22 cellular contexts compared by ENCODE assay signal in genomic region chr4:114012749-114013148, GRCh38. TPM values are rescaled to one million over a fixed set of nuclear protein-coding genes. Genes with fewer than 3 reads are reported as not detected.
DNase-seq lines count a peak whose midpoint lies in the region; ATAC-seq and TF ChIP-seq lines count a peak whose summit lies in the region.
"Had no signal": no experiment of that assay in that cellular context is flagged by ENCODE, and none has a peak within 500 bp of the region (broad histone marks: within the 10 kb centered on the region; RNA-seq: fewer than 3 reads in every experiment).

No MANE protein-coding gene starts in this region.

- H3K9me3 Mint-ChIP-seq in GM23338 (peaks cover 5% of the 10 kb centered on the region; the same call in 1 of the 3 replicates), neural progenitor cell (peaks cover 3% of the 10 kb centered on the region), osteocyte (ENCODE audit: unreplicated experiment) (peaks cover 11% of the 10 kb centered on the region)
- H3K9me3 Mint-ChIP-seq in T-helper 2 cell treated with Interferon-gamma antibody and Interleukin-4, amounts not matched to agents 5 μg/mL and 100 μg/mL, for 36 hours: peaks cover 6% of the 10 kb centered on the region
- H3K9me3 Mint-ChIP-seq: CD4-positive, alpha-beta T cell had no signal

- no peaks in the 10 kb centered on the region for H3K27me3 Mint-ChIP-seq in GM23338 (ENCODE audit: insufficient read depth, low read depth, poor library complexity)
- H3K27me3 Mint-ChIP-seq in neural progenitor cell (ENCODE audit: insufficient read depth, low read depth): no peaks in the 10 kb centered on the region
- no peaks in the 10 kb centered on the region for H3K27me3 Mint-ChIP-seq in T-helper 2 cell treated with Interferon-gamma antibody and Interleukin-4, amounts not matched to agents 5 μg/mL and 100 μg/mL, for 36 hours (ENCODE audit: low read depth)
- H3K27me3 Mint-ChIP-seq in osteocyte (ENCODE audit: unreplicated experiment): no peaks in the 10 kb centered on the region
- H3K27me3 Mint-ChIP-seq: CD4-positive, alpha-beta T cell; T-helper 17 cell had no signal

- H3K4me1 ChIP-seq in GM23338 (ENCODE audit: insufficient read depth) (no peaks in the 10 kb centered on the region), neural progenitor cell (no peaks in the 10 kb centered on the region)
- H3K4me1 ChIP-seq: HAP-1 had no signal

- H3K27ac Mint-ChIP-seq in GM23338 (no peak overlapping the region), neural progenitor cell (no peak overlapping the region), osteocyte (ENCODE audit: unreplicated experiment) (no peak overlapping the region)
- H3K27ac Mint-ChIP-seq in T-helper 2 cell treated with Interferon-gamma antibody and Interleukin-4, amounts not matched to agents 5 μg/mL and 100 μg/mL, for 36 hours: no peak overlapping the region
- H3K27ac Mint-ChIP-seq: CD4-positive, alpha-beta T cell; T-helper 17 cell had no signal

- H3K4me3 ChIP-seq in GM23338 (no peak overlapping the region), epithelial cell of esophagus (ENCODE audit: low read length) (no peak overlapping the region), neural progenitor cell (no peak overlapping the region)
- H3K4me3 ChIP-seq: HAP-1, SK-N-MC had no signal

- H4K20me1 ChIP-seq in GM23338 (replicated peaks; ENCODE audit: insufficient read depth): no peaks in the 10 kb centered on the region
- no peaks in the 10 kb centered on the region for H4K20me1 ChIP-seq in neural progenitor cell (ENCODE audit: low read depth)

- H3K4me2 ChIP-seq in GM23338 (no peak overlapping the region), neural progenitor cell (no peak overlapping the region)

- H3K36me3 ChIP-seq in GM23338 (ENCODE audit: insufficient read depth) (no peaks in the 10 kb centered on the region), neural progenitor cell (no peaks in the 10 kb centered on the region)
- H3K36me3 ChIP-seq: HAP-1 had no signal

- H2AFZ ChIP-seq in GM23338: peak overlapping the region; percentile 70; the same call in 1 of the 2 replicates
- H2AFZ ChIP-seq in neural progenitor cell (replicated peaks): peak overlapping the region; percentile 57

- TF ChIP-seq CTCF in GM23338 (conservative IDR thresholded peaks at IDR 0.05; ENCODE audit: low read depth in 2 of 2): no peak
- no peak for TF ChIP-seq CTCF in epithelial cell of esophagus (IDR thresholded peaks at IDR 0.05; ENCODE audit: insufficient read depth, low read depth, low read length, missing control alignments)
- no peak for TF ChIP-seq CTCF in neural progenitor cell (IDR thresholded peaks at IDR 0.05)
- no peak for TF ChIP-seq CTCF in osteocyte (IDR thresholded peaks at IDR 0.05)

- H3K9ac ChIP-seq in neural progenitor cell: no peak overlapping the region

- DNase-seq in GM23338 (ENCODE audit: low spot score) (no peak), NCI-H69 (lab: John Stamatoyannopoulos, UW) (peak; percentile 53), epithelial cell of esophagus (ENCODE audit: low read depth) (peak; percentile 8), neural progenitor cell (ENCODE audit: low spot score) (no peak), NCI-H345 treated with DMSO at 0.1 percent for 48 hours (lab: John Stamatoyannopoulos, UW; ENCODE audit: unreplicated experiment) (no peak), mucosa of gallbladder (ENCODE audit: low spot score) (no peak), osteocyte (ENCODE audit: extremely low spot score, unreplicated experiment) (no peak)
- DNase-seq in T-helper 2 cell treated with Interferon-gamma antibody and Interleukin-4, amounts not matched to agents 5 μg/mL and 100 μg/mL, for 36 hours (ENCODE audit: low spot score): no peak
- DNase-seq: CD4-positive, alpha-beta T cell; DMS153; Karpas-422; NCI-H187; NCI-H2107; NCI-H2227 treated with DMSO at 0.1 percent for 48 hours; NCI-H524 treated with DMSO at 0.1 percent for 48 hours; OCI-M1; Right ventricle myocardium superior; SW 1271; T-helper 17 cell had no signal

- H3K4me1 Mint-ChIP-seq in GM23338: no peaks in the 10 kb centered on the region
- H3K4me1 Mint-ChIP-seq in neural progenitor cell: no peaks in the 10 kb centered on the region
- peaks cover 3% of the 10 kb centered on the region for H3K4me1 Mint-ChIP-seq in T-helper 2 cell treated with Interferon-gamma antibody and Interleukin-4, amounts not matched to agents 5 μg/mL and 100 μg/mL, for 36 hours (ENCODE audit: low read depth)
- H3K4me1 Mint-ChIP-seq in osteocyte (ENCODE audit: unreplicated experiment): peaks cover 8% of the 10 kb centered on the region

- peaks cover 4% of the 10 kb centered on the region for H3K9me2 ChIP-seq in GM23338 (ENCODE audit: insufficient read depth)

- H3K36me3 Mint-ChIP-seq in GM23338 (ENCODE audit: low read depth) (no peaks in the 10 kb centered on the region; the same call in 2 of the 3 replicates), neural progenitor cell (no peaks in the 10 kb centered on the region), osteocyte (ENCODE audit: unreplicated experiment) (no peaks in the 10 kb centered on the region)
- H3K36me3 Mint-ChIP-seq in T-helper 2 cell treated with Interferon-gamma antibody and Interleukin-4, amounts not matched to agents 5 μg/mL and 100 μg/mL, for 36 hours (ENCODE audit: low read depth): no peaks in the 10 kb centered on the region

- no peak overlapping the region for H3K4me3 Mint-ChIP-seq in GM23338
- H3K4me3 Mint-ChIP-seq in neural progenitor cell: no peak overlapping the region
- H3K4me3 Mint-ChIP-seq in T-helper 2 cell treated with Interferon-gamma antibody and Interleukin-4, amounts not matched to agents 5 μg/mL and 100 μg/mL, for 36 hours: no peak overlapping the region
- no peak overlapping the region for H3K4me3 Mint-ChIP-seq in osteocyte (ENCODE audit: unreplicated experiment)
- H3K4me3 Mint-ChIP-seq: CD4-positive, alpha-beta T cell; T-helper 17 cell had no signal

- H3K9me3 ChIP-seq in neural progenitor cell (ENCODE audit: low read depth): no peaks in the 10 kb centered on the region
- H3K9me3 ChIP-seq: Caco-2, HAP-1 had no signal

- no peak for ATAC-seq in GM23338
- ATAC-seq: T-helper 17 cell had no signal

- H3K79me2 ChIP-seq in GM23338 (replicated peaks; ENCODE audit: insufficient read depth) (no peaks in the 10 kb centered on the region), neural progenitor cell (ENCODE audit: low read depth) (no peaks in the 10 kb centered on the region)

- H3K27me3 ChIP-seq in GM23338 (ENCODE audit: insufficient read depth): no peaks in the 10 kb centered on the region
- no peaks in the 10 kb centered on the region for H3K27me3 ChIP-seq in neural progenitor cell

- H3F3A ChIP-seq in GM23338 (replicated peaks; ENCODE audit: low read depth) (no peaks in the 10 kb centered on the region), neural progenitor cell (ENCODE audit: low read depth) (no peaks in the 10 kb centered on the region)

- H3K27ac ChIP-seq in GM23338 (ENCODE audit: low read depth) (no peak overlapping the region), neural progenitor cell (no peak overlapping the region)
- H3K27ac ChIP-seq: SK-N-MC had no signal

TF ChIP-seq in GM23338, 12 proteins besides CTCF, POLR2A, EP300 and RAD21 (continues in another document):
- TF ChIP-seq ETS1 (IDR thresholded peaks at IDR 0.05) (no peak), EZH2 (IDR thresholded peaks at IDR 0.05; ENCODE audit: low read depth, unreplicated experiment) (no peak), STAT1 (IDR thresholded peaks at IDR 0.05; ENCODE audit: unreplicated experiment) (no peak), EZH2phosphoT487 (IDR thresholded peaks at IDR 0.05; ENCODE audit: unreplicated experiment) (no peak), POLR2AphosphoS5 (IDR thresholded peaks at IDR 0.05; ENCODE audit: low read depth) (no peak)

RNA-seq across cellular contexts. Expression of gene ARSJ, which starts 33.3 kb away (rescaled TPM):
- total RNA-seq in GM23338 (2014; rRNA removed; shearing (Covaris generic)): 3.5 and 6.6 TPM in 2 replicates
- polyA plus RNA-seq in GM23338 (2016; fragmentation: Nextera tagmentation; extraction: Ambion mirVana): 2.1 and 4.3 TPM in 2 replicates
- 0.25 and 0.28 TPM in 2 replicates for total RNA-seq in neural progenitor cell (ENCODE audit: low replicate concordance)
- 21.6 TPM for total RNA-seq in mucosa of gallbladder
- total RNA-seq in osteocyte: 61.7 and 63.3 TPM in 2 replicates
- total RNA-seq: CD4-positive, alpha-beta T cell had no signal

Comparison
In these comparisons a context has a peak if more than half of its experiments do, and no peak if none do; other contexts are left out.
1. DNase-seq: peak in NCI-H69 (single experiment) and epithelial cell of esophagus (single experiment); none in GM23338 (single experiment), neural progenitor cell (single experiment), T-helper 2 cell treated with Interferon-gamma antibody and Interleukin-4, amounts not matched to agents 5 μg/mL and 100 μg/mL, for 36 hours (single experiment), NCI-H345 treated with DMSO at 0.1 percent for 48 hours (single experiment), mucosa of gallbladder (single experiment) and osteocyte (single experiment).